1 cellular context compared by ENCODE assay signal in genomic region chr2:162258686-162259085, GRCh38.
TF ChIP-seq lines count a peak whose summit lies in the region.

No MANE protein-coding gene starts in this region.

TF ChIP-seq in IMR-90, 13 proteins besides CTCF, POLR2A, EP300 and RAD21:
- TF ChIP-seq RCOR1 (IDR thresholded peaks at IDR 0.05; ENCODE audit: insufficient replicate concordance, low read length) (no peak), MAFK (IDR thresholded peaks at IDR 0.05; ENCODE audit: low read depth, low read length) (0 out of 2 replicates have a peak, but pooled peaks have one; percentile 6)
